ENCODE assay signal across 21 cellular contexts in genomic region chr6:43277643-43278523, GRCh38. TPM values are rescaled to one million over a fixed set of nuclear protein-coding genes. Genes with fewer than 3 reads are reported as not detected.
A peak's percentile ranks its signal among the peaks of the same experiment; 100 is the strongest.
DNase-seq lines count a peak whose midpoint lies in the region; ATAC-seq and TF ChIP-seq lines count a peak whose summit lies in the region.
"Had no signal": no experiment of that assay in that cellular context is flagged by ENCODE, and none has a peak within 500 bp of the region (broad histone marks: within the 10 kb centered on the region; RNA-seq: fewer than 3 reads in every experiment).

No MANE protein-coding gene starts in this region.

- no peak for TF ChIP-seq POLR2A in esophagus muscularis mucosa (IDR thresholded peaks at IDR 0.05; ENCODE audit: low read depth)

- H3K4me3 ChIP-seq in GM23248, result no peak overlapping the region
- H3K4me3 ChIP-seq in esophagus muscularis mucosa, result no peak overlapping the region
- no peak overlapping the region for H3K4me3 ChIP-seq in neural progenitor cell
- H3K4me3 ChIP-seq: ascending aorta, tibial artery had no signal

- no peak for ATAC-seq in GM19397 (IDR thresholded peaks at IDR 0.05; ENCODE audit: unreplicated experiment)

- intact Hi-C loops in esophagus muscularis mucosa (cut with DNase I), result no loop called here

- H3K36me3 ChIP-seq in GM23248 (ENCODE audit: low read depth), result no peaks in the 10 kb centered on the region
- H3K36me3 ChIP-seq in esophagus muscularis mucosa, result no peaks in the 10 kb centered on the region
- no peaks in the 10 kb centered on the region for H3K36me3 ChIP-seq in neural progenitor cell
- H3K36me3 ChIP-seq: ascending aorta, tibial artery had no signal

- no peak overlapping the region for H2AFZ ChIP-seq in GM23248
- no peak overlapping the region for H2AFZ ChIP-seq in neural progenitor cell (replicated peaks)

- no peaks in the 10 kb centered on the region for H3K9me3 Mint-ChIP-seq in neural progenitor cell
- H3K9me3 Mint-ChIP-seq: activated CD4-positive, alpha-beta T cell treated with anti-CD3 and anti-CD28 coated beads, Interleukin-2, amount 10 ng/mL, durations not matched to agents 24 days and 14 days had no signal

- TF ChIP-seq CTCF in esophagus muscularis mucosa (IDR thresholded peaks at IDR 0.05) (no peak), neural progenitor cell (IDR thresholded peaks at IDR 0.05) (no peak)

- H3K27ac Mint-ChIP-seq in neural progenitor cell, result peak overlapping the region; percentile 91
- H3K27ac Mint-ChIP-seq: activated CD4-positive, alpha-beta T cell treated with anti-CD3 and anti-CD28 coated beads, Interleukin-2, amount 10 ng/mL, durations not matched to agents 24 days and 14 days had no signal

- H3K9ac ChIP-seq in GM23248 (no peak overlapping the region), neural progenitor cell (no peak overlapping the region)

- H3K79me2 ChIP-seq in GM23248 (ENCODE audit: insufficient read depth) (no peaks in the 10 kb centered on the region), neural progenitor cell (ENCODE audit: low read depth) (no peaks in the 10 kb centered on the region)

- peaks cover 31% of the 10 kb centered on the region for H3K27me3 Mint-ChIP-seq in neural progenitor cell (ENCODE audit: insufficient read depth, low read depth)

- no peaks in the 10 kb centered on the region for H3K9me3 ChIP-seq in GM23248 (ENCODE audit: low read depth)
- no peaks in the 10 kb centered on the region for H3K9me3 ChIP-seq in esophagus muscularis mucosa
- H3K9me3 ChIP-seq in neural progenitor cell (ENCODE audit: low read depth), result no peaks in the 10 kb centered on the region
- H3K9me3 ChIP-seq: ascending aorta, tibial artery had no signal

- 79 to 85% methylated on average over 12 to 13 of the region's 13 CpGs for WGBS in GM23248 (ENCODE audit: low coverage in 1 of 2, low lambda C conversion rate in 2 of 2, missing lambda C conversion rate in 2 of 2), 2 experiments
- 78% methylated on average over 11 of the region's 13 CpGs for WGBS in esophagus muscularis mucosa

- peaks cover 2% of the 10 kb centered on the region for H3K36me3 Mint-ChIP-seq in neural progenitor cell

- no peaks in the 10 kb centered on the region for H3K9me2 ChIP-seq in GM23248 (ENCODE audit: insufficient read depth)

- H3K27ac ChIP-seq in GM23248 (no peak overlapping the region), esophagus muscularis mucosa (replicated peaks in 1 of 4) (peak overlapping the region; percentile 23 to 69 (median 64)), neural progenitor cell (no peak overlapping the region)
- H3K27ac ChIP-seq: ascending aorta, tibial artery had no signal

- peak overlapping the region; percentile 24 for H3K4me2 ChIP-seq in GM23248 (ENCODE audit: unreplicated experiment)
- H3K4me2 ChIP-seq in neural progenitor cell, result peak overlapping the region; percentile 46

- in situ Hi-C loops in GM23248 (cut with MboI), result no loop called here

- peaks cover 23% of the 10 kb centered on the region for H3K27me3 ChIP-seq in GM23248 (replicated peaks; ENCODE audit: insufficient read depth)
- H3K27me3 ChIP-seq in esophagus muscularis mucosa, result peaks cover 0 to 34% (median 5%) of the 10 kb centered on the region in 4 donors
- H3K27me3 ChIP-seq in neural progenitor cell, result peaks cover 35% of the 10 kb centered on the region

- peak overlapping the region; percentile 70 for H3K4me3 Mint-ChIP-seq in neural progenitor cell

- no peak for TF ChIP-seq EP300 in esophagus muscularis mucosa (IDR thresholded peaks at IDR 0.05)

- H3K4me1 Mint-ChIP-seq in neural progenitor cell, result peaks cover 40% of the 10 kb centered on the region

- H3K4me1 ChIP-seq in GM23248 (ENCODE audit: insufficient read depth) (peaks cover 13% of the 10 kb centered on the region; the same call in 1 of the 2 replicates), esophagus muscularis mucosa (peaks cover 9 to 43% (median 34%) of the 10 kb centered on the region in 4 donors), neural progenitor cell (peaks cover 32% of the 10 kb centered on the region)

- H4K20me1 ChIP-seq in GM23248 (ENCODE audit: insufficient read depth), result no peaks in the 10 kb centered on the region
- H4K20me1 ChIP-seq in neural progenitor cell (ENCODE audit: low read depth), result no peaks in the 10 kb centered on the region

- no peak for DNase-seq in GM23248
- peak; percentile 71 for DNase-seq in NCI-H82 (lab: John Stamatoyannopoulos, UW)
- DNase-seq in esophagus muscularis mucosa (ENCODE audit: extremely low spot score), result no peak
- peak; percentile 44 for DNase-seq in neural progenitor cell (ENCODE audit: low spot score)
- no peak for DNase-seq in HuH-7.5 (ENCODE audit: low spot score)
- DNase-seq in dedifferentiated amniotic fluid mesenchymal stem cell (ENCODE audit: extremely low spot score), result no peak
- no peak for DNase-seq in NCI-H2081 (lab: John Stamatoyannopoulos, UW)
- DNase-seq: activated CD4-positive, alpha-beta T cell treated with anti-CD3 and anti-CD28 coated beads, Interleukin-2, amount 10 ng/mL, durations not matched to agents 24 days and 14 days; DMS79; effector CD4-positive, alpha-beta T cell; mesenchymal stem cell; NCI-H1092 treated with DMSO at 0.1 percent for 48 hours; NCI-H2227 treated with DMSO at 0.1 percent for 48 hours; stimulated activated CD8-positive, alpha-beta memory T cell treated with anti-CD3 and anti-CD28 coated beads, Interleukin-4, amount 100 ng/mL, for 48 hours; tibial artery had no signal

- H3F3A ChIP-seq in GM23248 (ENCODE audit: insufficient read depth), result no peaks in the 10 kb centered on the region
- H3F3A ChIP-seq in neural progenitor cell (ENCODE audit: low read depth), result peaks cover 36% of the 10 kb centered on the region

RNA-seq across cellular contexts. Expression of gene SLC22A7, which starts 20.2 kb away (rescaled TPM):
- not detected in 2 replicates for total RNA-seq in GM23248 (2014; rRNA removed; shearing (Covaris generic))
- not detected in 2 replicates for polyA plus RNA-seq in GM23248 (2016; fragmentation: Nextera tagmentation; extraction: Ambion mirVana)
- not detected for total RNA-seq in esophagus muscularis mucosa
- not detected in 2 replicates for total RNA-seq in neural progenitor cell (ENCODE audit: low replicate concordance)
- total RNA-seq: activated CD4-positive, alpha-beta T cell treated with anti-CD3 and anti-CD28 coated beads, Interleukin-2, amount 10 ng/mL, durations not matched to agents 24 days and 14 days; HT1080; posterior vena cava; T-helper 1 cell treated with Interleukin-12 subunit alpha and Interleukin-12 subunit beta and Interleukin-4 antibody, amounts not matched to agents 30 ng/mL and 1 ng/mL, for 36 hours had no signal
- polyA plus RNA-seq: BJ had no signal

RNA-seq across cellular contexts. Expression of gene CRIP3, which starts 30.7 kb away (rescaled TPM):
- not detected in 2 replicates for total RNA-seq in GM23248 (2014; rRNA removed; shearing (Covaris generic))
- polyA plus RNA-seq in GM23248 (2016; fragmentation: Nextera tagmentation; extraction: Ambion mirVana), result 0.39 TPM in 1 of 2 replicates, not detected in the other
- not detected for total RNA-seq in esophagus muscularis mucosa
- total RNA-seq in neural progenitor cell (ENCODE audit: low replicate concordance), result 21.3 and 35.4 TPM in 2 replicates
- total RNA-seq: ascending aorta; HT1080; T-helper 1 cell treated with Interleukin-12 subunit alpha and Interleukin-12 subunit beta and Interleukin-4 antibody, amounts not matched to agents 30 ng/mL and 1 ng/mL, for 36 hours had no signal
- polyA plus RNA-seq: BJ had no signal

RNA-seq across cellular contexts. Expression of gene TTBK1, which starts 34.6 kb away (rescaled TPM):
- not detected in 2 replicates for total RNA-seq in GM23248 (2014; rRNA removed; shearing (Covaris generic))
- not detected in 2 replicates for polyA plus RNA-seq in GM23248 (2016; fragmentation: Nextera tagmentation; extraction: Ambion mirVana)
- total RNA-seq in esophagus muscularis mucosa (under 1 TPM; under 0.01 to 0.29 (median 0.03) TPM), neural progenitor cell (ENCODE audit: low replicate concordance) (1.7 and 3.2 TPM in 2 replicates)
- total RNA-seq: ascending aorta had no signal
- polyA plus RNA-seq: BJ had no signal

RNA-seq across cellular contexts. Expression of gene DNPH1, which starts 48.6 kb away (rescaled TPM):
- total RNA-seq in GM23248 (2014; rRNA removed; shearing (Covaris generic)), result 61.2 and 94.8 TPM in 2 replicates
- 90.2 and 93.6 TPM in 2 replicates for polyA plus RNA-seq in GM23248 (2016; fragmentation: Nextera tagmentation; extraction: Ambion mirVana)
- total RNA-seq in esophagus muscularis mucosa, result 10 to 100 TPM; 60.5 to 70.2 (median 65.3) TPM
- total RNA-seq in neural progenitor cell (ENCODE audit: low replicate concordance), result 25.2 and 113 TPM in 2 replicates

Comparison
In these comparisons a context has a peak if more than half of its experiments do, and no peak if none do; other contexts are left out.
1. DNase-seq: peak in NCI-H82 (single experiment) and neural progenitor cell (single experiment); none in GM23248 (single experiment), esophagus muscularis mucosa (single experiment), HuH-7.5 (single experiment), dedifferentiated amniotic fluid mesenchymal stem cell (single experiment) and NCI-H2081 (0 of 2).
2. H3K27ac ChIP-seq: peak in esophagus muscularis mucosa (4 of 4); none in GM23248 (single experiment) and neural progenitor cell (single experiment).
3. RNA of gene CRIP3, which starts 30.7 kb away (total RNA-seq): 21.3 to 35.4 TPM in neural progenitor cell; not detected in esophagus muscularis mucosa and not detected in GM23248; every median in the first group is over 10 times any median in the second.